8 cellular contexts compared by ENCODE assay signal in genomic region chr15:72231066-72231846, GRCh38. TPM values are rescaled to one million over a fixed set of nuclear protein-coding genes. Genes with fewer than 3 reads are reported as not detected.
DNase-seq lines count a peak whose midpoint lies in the region; ATAC-seq lines count a peak whose summit lies in the region.

Gene PKM (minus strand): TSS chr15:72231190. CDS start chr15:72219097, 12,093 bp downstream.

- peak within 1 kb of the TSS; percentile 97 for H3K27ac ChIP-seq in BLaER1

- no peaks in the 10 kb centered on the region for H3K27me3 ChIP-seq in BLaER1

- peak within 1 kb of the TSS; percentile 97 for H3K9ac ChIP-seq in BLaER1

- H3K4me1 ChIP-seq in BLaER1, result peaks cover 39% of the 10 kb centered on the region

- H3K36me3 ChIP-seq in BLaER1, result no peaks in the 10 kb centered on the region

- peaks cover 42% of the 10 kb centered on the region for H4K20me1 ChIP-seq in BLaER1

- no peaks in the 10 kb centered on the region for H3K9me3 ChIP-seq in BLaER1

- DNase-seq in NCI-H748 treated with DMSO at 0.1 percent for 48 hours (lab: John Stamatoyannopoulos, UW) (peak; percentile 95), dedifferentiated amniotic fluid mesenchymal stem cell (ENCODE audit: extremely low spot score) (peak; percentile 83), left lobe of liver (ENCODE audit: low spot score) (peak; percentile 93)
- peak; percentile 95 to 98 for DNase-seq in activated CD4-positive, alpha-beta T cell treated with anti-CD3 and anti-CD28 coated beads, Interleukin-2, amount 50 U/mL, for 24 hours (ENCODE audit: low read depth in 1 of 2, low spot score in 1 of 2)
- DNase-seq in stimulated activated CD4-positive, alpha-beta T cell treated with anti-CD3 and anti-CD28 coated beads, Interleukin-2, amount 100 ng/mL, for 24 hours, result peak; percentile 97 to 99

- peak; percentile 30 for ATAC-seq in GM19351 (IDR thresholded peaks at IDR 0.05; ENCODE audit: unreplicated experiment)
- peak; percentile 47 for ATAC-seq in HG03521 (IDR thresholded peaks at IDR 0.05; ENCODE audit: unreplicated experiment)
- peak; percentile 93 for ATAC-seq in left lobe of liver

- H3K4me3 ChIP-seq in BLaER1, result peak within 1 kb of the TSS; percentile 96

- H3K4me2 ChIP-seq in BLaER1, result peak within 1 kb of the TSS; percentile 96

RNA-seq across cellular contexts. Expression of gene PKM, which starts in this region (rescaled TPM):
- 31.0 TPM for total RNA-seq in left lobe of liver

Comparison
In these comparisons a context has a peak if more than half of its experiments do, and no peak if none do; other contexts are left out.
1. Peak in every context shown above with its lines: DNase-seq, ATAC-seq, H3K4me3 ChIP-seq and H3K27ac ChIP-seq.
2. ATAC-seq: peak in every context shown above with its lines; median percentile 93 in left lobe of liver; 47 in HG03521; 30 in GM19351.